ENCODE assay signal across 8 cellular contexts in the genomic region with DNA sequence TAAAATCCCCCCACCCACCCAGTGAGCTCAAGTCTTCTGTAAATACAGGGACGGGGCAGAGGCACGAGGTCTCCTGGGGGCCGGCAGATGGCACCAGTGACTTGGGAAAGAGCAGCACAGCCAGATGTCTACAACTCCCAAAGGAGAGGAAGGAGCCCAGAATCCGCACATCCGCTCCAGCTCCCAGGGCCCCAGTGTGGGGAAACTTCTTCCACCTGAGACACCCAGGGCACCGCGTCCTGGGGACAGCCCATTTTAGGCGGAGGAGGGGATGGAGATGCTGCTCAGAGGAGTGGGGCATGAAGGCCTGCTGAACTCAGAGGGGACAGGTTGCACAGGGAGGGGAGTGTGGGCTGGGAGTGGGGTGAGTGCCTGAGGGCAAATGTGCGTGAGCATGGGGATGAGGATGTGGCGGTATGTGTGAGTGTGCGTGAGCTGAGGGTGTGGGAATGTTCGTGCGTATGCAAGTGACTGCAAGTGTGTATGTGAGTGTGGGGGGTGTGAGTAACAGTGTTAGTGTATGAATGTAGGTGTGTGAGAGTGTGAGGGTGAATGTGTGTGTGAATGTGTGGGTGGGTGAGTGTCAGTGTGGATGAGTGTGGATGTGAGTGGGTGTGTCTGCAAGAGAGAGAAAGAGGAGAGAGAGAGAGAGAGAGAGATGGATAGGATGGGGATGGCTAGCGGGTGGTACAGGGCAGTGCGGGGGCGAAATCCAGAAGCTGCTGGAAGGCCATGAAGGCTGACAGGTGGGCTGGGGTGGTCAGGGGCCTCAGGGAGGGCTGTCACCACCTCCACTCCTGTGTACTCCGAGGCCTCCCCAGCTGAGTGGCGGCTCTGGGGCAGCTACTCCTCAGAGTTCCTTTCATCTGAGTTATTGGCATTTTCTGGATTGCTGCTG.
A peak's percentile ranks its signal among the peaks of the same experiment; 100 is the strongest.
DNase-seq lines count a peak whose midpoint lies in the region; ATAC-seq and TF ChIP-seq lines count a peak whose summit lies in the region.

No MANE protein-coding gene starts in this region.

- ATAC-seq in HG02870 (IDR thresholded peaks at IDR 0.05; ENCODE audit: unreplicated experiment) = no peak

- DNase-seq in AG09309 (ENCODE audit: low read depth) (peak; percentile 17), NCI-H748 treated with DMSO at 0.1 percent for 48 hours (lab: John Stamatoyannopoulos, UW) (peak; percentile 35), dermis blood vessel endothelial cell (peak; percentile 73), NCI-H774 (lab: John Stamatoyannopoulos, UW) (no peak), NK-92 (lab: John Stamatoyannopoulos, UW; ENCODE audit: unreplicated experiment) (no peak)

- TF ChIP-seq EP300 in neural cell (conservative IDR thresholded peaks at IDR 0.05; ENCODE audit: poor library complexity, severe bottlenecking) = no peak

- no peaks in the 10 kb centered on the region for H3F3A ChIP-seq in neural cell (ENCODE audit: insufficient read depth, low read length, poor library complexity, severe bottlenecking)

- no peaks in the 10 kb centered on the region for H3K27me3 ChIP-seq in neural cell (ENCODE audit: insufficient read depth, low read depth, low read length)

- H3K27ac ChIP-seq in neural cell (ENCODE audit: low read length) = no peak overlapping the region

- peak; percentile 79 for TF ChIP-seq CTCF in AG09309 (IDR thresholded peaks at IDR 0.05; ENCODE audit: control insufficient read depth, insufficient read depth, low read depth, low read length, missing control alignments)
- TF ChIP-seq CTCF in GM12874 (IDR thresholded peaks at IDR 0.05; ENCODE audit: insufficient read depth, low read depth, low read length) = peak; percentile 31; the same call in 1 of the 2 replicates
- peak; percentile 64 for TF ChIP-seq CTCF in neural cell (IDR thresholded peaks at IDR 0.05; ENCODE audit: poor library complexity, severe bottlenecking)

- H3K9me3 ChIP-seq in neural cell (ENCODE audit: low read length) = no peaks in the 10 kb centered on the region

- H3K9ac ChIP-seq in neural cell (ENCODE audit: low read length) = no peak overlapping the region

- H2AFZ ChIP-seq in neural cell (ENCODE audit: low read depth, low read length) = no peak overlapping the region

- no peaks in the 10 kb centered on the region for H3K9me2 ChIP-seq in neural cell (ENCODE audit: insufficient read depth, low read length)

- H4K20me1 ChIP-seq in neural cell (ENCODE audit: insufficient read depth) = no peaks in the 10 kb centered on the region

- no peaks in the 10 kb centered on the region for H3K79me2 ChIP-seq in neural cell (replicated peaks; ENCODE audit: insufficient read depth, low read length)

- no peaks in the 10 kb centered on the region for H3K36me3 ChIP-seq in neural cell (ENCODE audit: insufficient read depth, low read length)

- no peak overlapping the region for H3K4me2 ChIP-seq in neural cell (ENCODE audit: low read length)

- TF ChIP-seq RAD21 in neural cell (conservative IDR thresholded peaks at IDR 0.05) = peak; percentile 72

- H3K4me3 ChIP-seq in AG09309 (ENCODE audit: control insufficient read depth, low read depth, low read length) (no peak overlapping the region), neural cell (ENCODE audit: low read length) (no peak overlapping the region)

TF ChIP-seq in neural cell, 6 proteins besides CTCF, POLR2A, EP300 and RAD21:
- no peak for TF ChIP-seq MXI1 (conservative IDR thresholded peaks at IDR 0.05; ENCODE audit: poor library complexity, severe bottlenecking)
- TF ChIP-seq SMC3 (conservative IDR thresholded peaks at IDR 0.05; ENCODE audit: poor library complexity) = peak; percentile 65
TF ChIP-seq in neural cell: peak in this region for 1.

Comparison
In these comparisons a context has a peak if more than half of its experiments do, and no peak if none do; other contexts are left out.
1. DNase-seq: peak in AG09309 (single experiment), NCI-H748 treated with DMSO at 0.1 percent for 48 hours (single experiment) and dermis blood vessel endothelial cell (single experiment); none in NCI-H774 (single experiment) and NK-92 (single experiment).
2. Peak in every context shown above with its lines, with median percentiles within 50 percentile points of each other: CTCF ChIP-seq.